In genomic region chr10:117174439-117175214, GRCh38 we compare ENCODE assay signal across 8 cellular contexts. TPM values are rescaled to one million over a fixed set of nuclear protein-coding genes. Genes with fewer than 3 reads are reported as not detected.
A peak's percentile ranks its signal among the peaks of the same experiment; 100 is the strongest.
DNase-seq lines count a peak whose midpoint lies in the region; ATAC-seq and TF ChIP-seq lines count a peak whose summit lies in the region.

No MANE protein-coding gene starts in this region.

- 9 to 10% methylated on average over 16 of the region's 16 CpGs for WGBS in esophagus, 2 donors

- peak; percentile 89 for TF ChIP-seq CTCF in HL-60 (IDR thresholded peaks at IDR 0.05; ENCODE audit: insufficient read depth, low read length)

- DNase-seq in COLO829 (ENCODE audit: low spot score), result peak; percentile 70
- DNase-seq in HL-60 (ENCODE audit: low read depth in 1 of 2, low spot score in 1 of 2), result peak; percentile 52 to 84
- peak; percentile 72 for DNase-seq in NOMO-1 treated with DMSO at 0.1 percent for 48 hours (lab: John Stamatoyannopoulos, UW; ENCODE audit: unreplicated experiment)
- peak; percentile 90 for DNase-seq in activated CD8-positive, alpha-beta memory T cell treated with anti-CD3 and anti-CD28 coated beads, Interleukin-2, amount 50 U/mL, for 48 hours
- peak; percentile 81 for DNase-seq in myocyte (ENCODE audit: low read depth)
- peak; percentile 60 to 70 for DNase-seq in stimulated activated CD8-positive, alpha-beta memory T cell treated with anti-CD3 and anti-CD28 coated beads, Interleukin-7, amount 100 ng/mL, for 1 hour (ENCODE audit: low read depth in 2 of 2)

- peaks cover 30% of the 10 kb centered on the region for H3K27me3 ChIP-seq in HL-60 (ENCODE audit: insufficient read depth, poor library complexity, severe bottlenecking)
- peaks cover 0 to 3% of the 10 kb centered on the region in 2 donors for H3K27me3 ChIP-seq in esophagus (ENCODE audit: control insufficient read depth in 1 of 2, insufficient read depth in 2 of 2, low read length in 2 of 2)

- H3K27ac ChIP-seq in HL-60 (replicated peaks) (no peak overlapping the region), esophagus (ENCODE audit: low read depth in 2 of 2, low read length in 1 of 2) (no peak overlapping the region)

- H3K36me3 ChIP-seq in esophagus (ENCODE audit: control insufficient read depth in 2 of 2, insufficient read depth in 2 of 2, low read length in 1 of 2), result no peaks in the 10 kb centered on the region

- peak; percentile 84 for ATAC-seq in GM19467 (IDR thresholded peaks at IDR 0.05; ENCODE audit: unreplicated experiment)

- H3K4me3 ChIP-seq in HL-60 (replicated peaks; ENCODE audit: insufficient read depth, low read length) (peak overlapping the region; percentile 50), esophagus (ENCODE audit: low read depth in 1 of 2, low read length in 2 of 2) (peak overlapping the region; percentile 42 to 45)

- H3K4me1 ChIP-seq in esophagus (ENCODE audit: control insufficient read depth in 2 of 2, insufficient read depth in 2 of 2, low read length in 1 of 2), result peaks cover 6 to 7% of the 10 kb centered on the region in 2 donors

- H3K9me3 ChIP-seq in esophagus (ENCODE audit: control insufficient read depth in 2 of 2, insufficient read depth in 1 of 2, low read depth in 1 of 2, low read length in 1 of 2), result no peaks in the 10 kb centered on the region

RNA-seq across cellular contexts. Expression of gene KCNK18, which starts 22.7 kb away (rescaled TPM):
- polyA plus RNA-seq in esophagus, result not detected
- total RNA-seq in myocyte, result not detected in 2 replicates
- not detected for polyA plus RNA-seq in myocyte (2012)

RNA-seq across cellular contexts. Expression of gene VAX1, which starts 36.6 kb away (rescaled TPM):
- not detected for polyA plus RNA-seq in esophagus
- not detected in 2 replicates for total RNA-seq in myocyte
- polyA plus RNA-seq in myocyte (2012), result not detected
